In genomic region chr17:66964083-66964771, GRCh38 we compare ENCODE assay signal across 9 cellular contexts. TPM values are rescaled to one million over a fixed set of nuclear protein-coding genes. Genes with fewer than 3 reads are reported as not detected.
DNase-seq lines count a peak whose midpoint lies in the region; ATAC-seq and TF ChIP-seq lines count a peak whose summit lies in the region.
"Had no signal": no experiment of that assay in that cellular context is flagged by ENCODE, and none has a peak within 500 bp of the region (broad histone marks: within the 10 kb centered on the region; RNA-seq: fewer than 3 reads in every experiment).

Gene CACNG4 (plus strand): TSS chr17:66964707. CDS start chr17:66964912, 205 bp downstream.

- H3K27me3 ChIP-seq in SJSA1 (replicated peaks) (no peaks in the 10 kb centered on the region), gastroesophageal sphincter (peaks cover 66% of the 10 kb centered on the region)

- 45% methylated on average over 2 of the region's 68 CpGs; no CpG with 5 or more reads in 1 of the 2 donors for WGBS in gastroesophageal sphincter (ENCODE audit: low coverage in 1 of 2), 2 donors

- peak within 1 kb of the TSS; percentile 37; the same call in 1 of the 2 replicates for H3K27ac ChIP-seq in SJSA1
- peak within 1 kb of the TSS in 1 of 4 donors; percentile 51 for H3K27ac ChIP-seq in gastroesophageal sphincter
- H3K27ac ChIP-seq: 22Rv1 had no signal

- no peak for TF ChIP-seq CTCF in gastroesophageal sphincter (IDR thresholded peaks at IDR 0.05)

- TF ChIP-seq EP300 in gastroesophageal sphincter (IDR thresholded peaks at IDR 0.05): no peak

- peaks cover 16% of the 10 kb centered on the region for H3K4me1 ChIP-seq in SJSA1 (replicated peaks)
- peaks cover 0 to 25% (median 13%) of the 10 kb centered on the region in 3 donors for H3K4me1 ChIP-seq in gastroesophageal sphincter

- H3K36me3 ChIP-seq in SJSA1 (peaks cover 31% of the 10 kb centered on the region), gastroesophageal sphincter (no peaks in the 10 kb centered on the region)

- ATAC-seq in gastroesophageal sphincter (no peak), GM18519 (IDR thresholded peaks at IDR 0.05; ENCODE audit: low FRiP score, unreplicated experiment) (no peak), HG03097 (IDR thresholded peaks at IDR 0.05; ENCODE audit: low FRiP score, unreplicated experiment) (no peak)

- H3K9me3 ChIP-seq in SJSA1 (replicated peaks) (no peaks in the 10 kb centered on the region), gastroesophageal sphincter (no peaks in the 10 kb centered on the region)

- DNase-seq in DMS 273 (lab: John Stamatoyannopoulos, UW; ENCODE audit: unreplicated experiment): peak; percentile 85
- DNase-seq in DMS 273 treated with DMSO at 0.1 percent for 48 hours (lab: John Stamatoyannopoulos, UW): no peak
- DNase-seq in SJSA1 (ENCODE audit: low read depth in 1 of 2, low spot score in 2 of 2): peak in 1 of 2 experiments; percentile 74
- no peak for DNase-seq in skeletal muscle cell (ENCODE audit: low read depth)
- no peak for DNase-seq in effector CD4-positive, alpha-beta T cell

- H3K4me3 ChIP-seq in SJSA1: peak within 1 kb of the TSS; percentile 83
- H3K4me3 ChIP-seq in gastroesophageal sphincter: peak within 1 kb of the TSS; percentile 31 to 58
- H3K4me3 ChIP-seq in skeletal muscle cell (ENCODE audit: low read depth, low read length): peak within 1 kb of the TSS; percentile 38

- TF ChIP-seq POLR2A in gastroesophageal sphincter (IDR thresholded peaks at IDR 0.05): no peak

RNA-seq across cellular contexts. Expression of gene CACNG4, which starts in this region (rescaled TPM):
- total RNA-seq in SJSA1 (2014; rRNA removed; shearing (Covaris generic)): 16.4 and 32.0 TPM in 2 replicates
- 10 to 100 TPM in 1 of 4 donors, 1 to 10 TPM in 1, under 1 TPM in 1, not detected in 1; 0.13 to 13.5 (median 2.1) TPM for total RNA-seq in gastroesophageal sphincter
